ENCODE assay signal across 13 cellular contexts in the genomic region with DNA sequence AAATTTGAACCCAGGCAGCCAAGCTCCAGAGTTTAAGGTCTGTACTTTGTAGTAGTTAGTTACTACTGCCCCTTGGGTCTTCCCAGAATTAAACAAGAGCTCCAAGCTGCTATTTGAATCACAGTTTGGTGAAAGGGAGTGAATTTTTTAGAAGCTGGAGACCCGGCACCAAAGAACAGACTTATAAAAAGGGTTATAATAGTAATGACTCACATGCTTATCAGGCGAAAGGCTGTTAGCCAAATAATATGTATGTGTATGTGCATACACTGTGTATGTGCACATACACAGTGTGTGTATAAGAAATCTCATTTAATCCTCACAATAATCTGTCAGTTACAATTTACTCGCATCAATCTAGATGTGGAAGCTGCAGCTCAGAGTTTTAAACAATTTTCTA. TPM values are rescaled to one million over a fixed set of nuclear protein-coding genes. Genes with fewer than 3 reads are reported as not detected.
A peak's percentile ranks its signal among the peaks of the same experiment; 100 is the strongest.
DNase-seq lines count a peak whose midpoint lies in the region; ATAC-seq and TF ChIP-seq lines count a peak whose summit lies in the region.
"Had no signal": no experiment of that assay in that cellular context is flagged by ENCODE, and none has a peak within 500 bp of the region (broad histone marks: within the 10 kb centered on the region; RNA-seq: fewer than 3 reads in every experiment).

No MANE protein-coding gene starts in this region.

- H3K27ac ChIP-seq in RWPE2 (ENCODE audit: poor library complexity, severe bottlenecking) (peak overlapping the region; percentile 42), mesodermal cell (ENCODE audit: low read depth, low read length, severe bottlenecking) (peak overlapping the region; percentile 84), tibial nerve (peak overlapping the region in 3 of 4 donors; percentile 6 to 62 (median 59)), SJCRH30 (no peak overlapping the region)

- TF ChIP-seq CTCF in RWPE2 (IDR thresholded peaks at IDR 0.05; ENCODE audit: poor library complexity, severe bottlenecking) (no peak), choroid plexus epithelial cell (conservative IDR thresholded peaks at IDR 0.05; ENCODE audit: low read depth, low read length) (no peak), tibial nerve (IDR thresholded peaks at IDR 0.05) (no peak)

- TF ChIP-seq EP300 in tibial nerve (IDR thresholded peaks at IDR 0.05), result no peak

- DNase-seq in RWPE2 (ENCODE audit: low spot score) (no peak), choroid plexus epithelial cell (ENCODE audit: low read depth) (peak; percentile 31), tibial nerve (ENCODE audit: low spot score in 2 of 2) (no peak), SJCRH30 (no peak), ecto neural progenitor cell (ENCODE audit: low spot score) (no peak)
- DNase-seq: activated T-cell treated with anti-CD3 and anti-CD28 coated beads, Interleukin-2, amount 50 U/mL, for 24 hours; KG1; kidney glomerular epithelial cell; NCI-H2227 treated with DMSO at 0.1 percent for 48 hours; stimulated activated naive CD8-positive, alpha-beta T cell treated with anti-CD3 and anti-CD28 coated beads, Interleukin-15, amount 100 ng/mL, for 72 hours had no signal

- no peak for ATAC-seq in RWPE2 (ENCODE audit: low read depth)
- ATAC-seq in HG02885 (IDR thresholded peaks at IDR 0.05; ENCODE audit: poor library complexity, unreplicated experiment), result no peak
- ATAC-seq: activated naive CD4-positive, alpha-beta T cell treated with anti-CD3 and anti-CD28 coated beads, Interleukin-2, amount 50 U/mL, for 72 hours; stimulated activated naive CD8-positive, alpha-beta T cell treated with anti-CD3 and anti-CD28 coated beads, Interleukin-15, amount 100 ng/mL, for 72 hours had no signal

- H3K36me3 ChIP-seq in RWPE2 (ENCODE audit: low read depth) (no peaks in the 10 kb centered on the region), mesodermal cell (ENCODE audit: control insufficient read depth, insufficient read depth, low read length) (no peaks in the 10 kb centered on the region), tibial nerve (no peaks in the 10 kb centered on the region), SJCRH30 (no peaks in the 10 kb centered on the region)

- H3K4me1 ChIP-seq in RWPE2 (ENCODE audit: insufficient read depth, poor library complexity, severe bottlenecking) (peaks cover 29% of the 10 kb centered on the region), mesodermal cell (ENCODE audit: control insufficient read depth, insufficient read depth, low read length, poor library complexity, severe bottlenecking) (peaks cover 29% of the 10 kb centered on the region), tibial nerve (peaks cover 0 to 28% (median 7%) of the 10 kb centered on the region in 4 donors), SJCRH30 (no peaks in the 10 kb centered on the region)

- H3K4me3 ChIP-seq in RWPE2 (ENCODE audit: severe bottlenecking) (no peak overlapping the region), choroid plexus epithelial cell (ENCODE audit: low read depth, low read length) (no peak overlapping the region), mesodermal cell (ENCODE audit: extremely low read depth, insufficient read depth, low read length, poor library complexity, severe bottlenecking) (no peak overlapping the region), tibial nerve (no peak overlapping the region), SJCRH30 (no peak overlapping the region)

- 100% methylated on average over 2 of the region's 3 CpGs; no CpG with 5 or more reads in 1 of the 2 experiments for WGBS in mesodermal cell (ENCODE audit: insufficient coverage in 2 of 2), 2 experiments
- 85 to 86% methylated on average over 3 of the region's 3 CpGs for WGBS in tibial nerve, 2 donors

- no peaks in the 10 kb centered on the region for H3K27me3 ChIP-seq in RWPE2 (ENCODE audit: insufficient read depth, poor library complexity, severe bottlenecking)
- H3K27me3 ChIP-seq in tibial nerve, result no peaks in the 10 kb centered on the region
- H3K27me3 ChIP-seq in SJCRH30, result no peaks in the 10 kb centered on the region

- H3K9me3 ChIP-seq in RWPE2 (ENCODE audit: severe bottlenecking), result no peaks in the 10 kb centered on the region
- H3K9me3 ChIP-seq in mesodermal cell (ENCODE audit: control insufficient read depth, low read length), result peaks cover 9% of the 10 kb centered on the region
- no peaks in the 10 kb centered on the region for H3K9me3 ChIP-seq in tibial nerve
- H3K9me3 ChIP-seq in SJCRH30 (replicated peaks), result no peaks in the 10 kb centered on the region

- TF ChIP-seq POLR2A in tibial nerve (IDR thresholded peaks at IDR 0.05), result no peak

RNA-seq across cellular contexts. Expression of gene ITGA1, which starts 59.5 kb away (rescaled TPM):
- 146 TPM for polyA plus RNA-seq in mesodermal cell (2013, experiment 1 of 2)
- polyA plus RNA-seq in mesodermal cell (2013, experiment 2 of 2), result 144 TPM
- 10 to 100 TPM; 26.8 to 62.5 (median 27.7) TPM for total RNA-seq in tibial nerve
- 8.8 and 9.9 TPM in 2 replicates for total RNA-seq in SJCRH30 (2014; rRNA removed; shearing (Covaris generic))

RNA-seq across cellular contexts. Expression of gene PELO, which starts 59.5 kb away (rescaled TPM):
- polyA plus RNA-seq in mesodermal cell (2013, experiment 1 of 2), result 39.8 TPM
- polyA plus RNA-seq in mesodermal cell (2013, experiment 2 of 2), result 29.9 TPM
- total RNA-seq in tibial nerve, result 10 to 100 TPM in 3 of 4 donors, 1 to 10 TPM in 1; 8.4 to 17.8 (median 16.6) TPM
- 16.8 and 17.0 TPM in 2 replicates for total RNA-seq in SJCRH30 (2014; rRNA removed; shearing (Covaris generic))
